Comparison of ENCODE assay signal across 9 cellular contexts in the genomic region with DNA sequence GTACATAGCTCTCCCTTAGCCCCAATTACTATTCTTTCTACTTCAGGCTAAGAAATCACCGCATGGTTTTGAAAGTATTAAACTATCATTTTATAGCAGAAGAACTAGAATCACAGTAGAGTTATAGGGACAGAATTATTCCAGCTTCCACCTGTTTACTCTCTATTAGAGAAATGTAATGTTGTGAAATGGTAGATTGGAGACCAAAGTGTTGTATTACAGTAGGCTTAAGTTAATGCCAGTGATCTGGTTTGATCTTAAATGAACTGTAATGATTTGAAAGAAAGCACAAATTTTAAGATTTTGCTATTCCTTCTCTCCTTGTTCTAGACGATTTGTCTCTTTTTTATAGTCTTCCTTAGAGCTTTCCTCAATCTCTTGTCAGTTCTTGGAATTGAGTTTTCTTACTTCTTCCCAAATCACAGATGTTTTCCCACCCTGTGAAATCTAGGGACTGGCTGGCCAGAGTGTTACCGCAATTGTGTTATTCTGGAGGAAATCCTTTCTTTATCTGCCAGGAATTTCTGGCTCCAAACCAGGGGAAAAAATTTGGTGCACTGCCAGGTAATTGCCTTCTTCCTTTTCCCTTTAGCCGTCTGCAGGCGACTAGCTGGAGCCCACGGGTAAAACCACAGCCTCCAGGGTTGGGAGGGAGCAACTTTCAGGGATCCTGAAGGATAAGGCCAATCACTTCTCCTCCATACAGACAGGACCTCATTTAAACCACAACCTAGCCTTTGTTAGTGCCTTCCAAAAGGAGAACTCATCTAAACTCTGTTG. TPM values are rescaled to one million over a fixed set of nuclear protein-coding genes. Genes with fewer than 3 reads are reported as not detected.
DNase-seq lines count a peak whose midpoint lies in the region; ATAC-seq and TF ChIP-seq lines count a peak whose summit lies in the region.
"Had no signal": no experiment of that assay in that cellular context is flagged by ENCODE, and none has a peak within 500 bp of the region (broad histone marks: within the 10 kb centered on the region; RNA-seq: fewer than 3 reads in every experiment).

No MANE protein-coding gene starts in this region.

- H3K4me3 ChIP-seq in testis = no peak overlapping the region

- peak; percentile 5 for DNase-seq in DMS153 (lab: John Stamatoyannopoulos, UW)
- DNase-seq in DMS153 treated with DMSO at 0.1 percent for 48 hours (lab: John Stamatoyannopoulos, UW; ENCODE audit: unreplicated experiment) = no peak
- peak; percentile 39 for DNase-seq in amniotic stem cell (lab: John Stamatoyannopoulos, UW)
- DNase-seq in iPS-NIHi7 (ENCODE audit: extremely low spot score) = peak; percentile 38
- peak; percentile 68 for DNase-seq in testis
- DNase-seq in glutamatergic neuron = no peak
- no peak for DNase-seq in SKM-1 treated with dmso at 0.1 percent for 144 hours (lab: John Stamatoyannopoulos, UW; ENCODE audit: unreplicated experiment)

- TF ChIP-seq CTCF in testis (IDR thresholded peaks at IDR 0.05) = no peak
- TF ChIP-seq CTCF in glutamatergic neuron (IDR thresholded peaks at IDR 0.05; ENCODE audit: partially characterized antibody, unreplicated experiment) = no peak

- 24 to 37% methylated on average over 6 of the region's 6 CpGs for WGBS in testis, 2 donors

- intact Hi-C loops in testis (cut with DNase I; ENCODE audit: low total_unique reads) = no loop called here

- peaks cover 3% of the 10 kb centered on the region for H3K4me1 ChIP-seq in testis

- no peaks in the 10 kb centered on the region for H3K36me3 Mint-ChIP-seq in glutamatergic neuron (ENCODE audit: unreplicated experiment)

- no peak overlapping the region for H3K27ac Mint-ChIP-seq in glutamatergic neuron (ENCODE audit: unreplicated experiment)

- no peaks in the 10 kb centered on the region for H3K4me1 Mint-ChIP-seq in glutamatergic neuron (ENCODE audit: low read depth, unreplicated experiment)

- no peak for ATAC-seq in GM21619 (IDR thresholded peaks at IDR 0.05; ENCODE audit: unreplicated experiment)

- no peak overlapping the region for H3K27ac ChIP-seq in testis
- H3K27ac ChIP-seq: 22Rv1 had no signal

- H3K4me3 Mint-ChIP-seq in glutamatergic neuron (ENCODE audit: unreplicated experiment) = no peak overlapping the region

- TF ChIP-seq POLR2A in testis (IDR thresholded peaks at IDR 0.05) = no peak

- no peaks in the 10 kb centered on the region for H3K27me3 ChIP-seq in testis

- no peaks in the 10 kb centered on the region for H3K9me3 ChIP-seq in testis

- H3K9me3 Mint-ChIP-seq in glutamatergic neuron (ENCODE audit: unreplicated experiment) = no peaks in the 10 kb centered on the region

- no peaks in the 10 kb centered on the region for H3K27me3 Mint-ChIP-seq in glutamatergic neuron (ENCODE audit: unreplicated experiment)

- H3K36me3 ChIP-seq in testis (ENCODE audit: low read depth, missing control alignments) = no peaks in the 10 kb centered on the region

RNA-seq across cellular contexts. Expression of gene NOP58, which starts 51.7 kb away (rescaled TPM):
- total RNA-seq in testis = 10 to 100 TPM; 55.3 to 61.8 TPM
- 19.4 TPM for polyA plus RNA-seq in testis (ENCODE audit: insufficient read depth, low read depth, low replicate concordance)
- 49.6 TPM for total RNA-seq in glutamatergic neuron (ENCODE audit: unreplicated experiment)

RNA-seq across cellular contexts. Expression of gene BMPR2, which starts 58.9 kb away (rescaled TPM):
- total RNA-seq in testis (10 to 100 TPM; 53.5 to 61.3 TPM), glutamatergic neuron (ENCODE audit: unreplicated experiment) (95.0 TPM)
- 25.4 TPM for polyA plus RNA-seq in testis (ENCODE audit: insufficient read depth, low read depth, low replicate concordance)

Comparison
In these comparisons a context has a peak if more than half of its experiments do, and no peak if none do; other contexts are left out.
1. DNase-seq: peak in DMS153 (single experiment), amniotic stem cell (single experiment), iPS-NIHi7 (single experiment) and testis (single experiment); none in DMS153 treated with DMSO at 0.1 percent for 48 hours (single experiment), glutamatergic neuron (single experiment) and SKM-1 treated with dmso at 0.1 percent for 144 hours (single experiment).